ENCODE assay signal across 9 cellular contexts in the genomic region with DNA sequence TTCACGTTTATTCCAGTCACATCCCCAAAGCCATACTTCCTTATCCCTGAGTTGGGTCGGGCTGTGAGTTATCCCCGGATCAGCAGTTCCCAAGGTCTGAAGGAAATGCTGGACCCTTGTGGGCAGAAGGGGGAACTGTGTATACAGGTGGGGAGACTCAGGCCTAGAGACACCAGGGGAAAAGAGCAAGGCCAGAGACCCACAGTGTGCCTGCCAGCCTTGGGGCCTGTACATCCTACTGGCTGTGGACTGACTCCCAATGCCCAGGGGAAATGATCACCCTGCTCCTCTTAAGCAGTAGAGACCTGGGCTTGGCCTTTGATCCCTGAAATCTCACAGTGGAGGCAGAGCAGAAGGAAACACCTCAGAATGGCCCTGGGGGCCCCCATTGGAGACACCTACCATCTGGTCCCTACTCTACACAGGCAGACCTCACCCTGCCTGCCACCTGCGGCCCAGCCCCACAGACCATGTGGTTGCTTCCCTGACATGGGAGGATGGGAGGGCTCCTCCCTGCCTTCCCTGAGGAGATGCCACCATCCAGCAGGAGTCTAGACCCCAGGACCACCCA. TPM values are rescaled to one million over a fixed set of nuclear protein-coding genes. Genes with fewer than 3 reads are reported as not detected.
DNase-seq lines count a peak whose midpoint lies in the region; ATAC-seq and TF ChIP-seq lines count a peak whose summit lies in the region.
"Had no signal": no experiment of that assay in that cellular context is flagged by ENCODE, and none has a peak within 500 bp of the region (broad histone marks: within the 10 kb centered on the region; RNA-seq: fewer than 3 reads in every experiment).

No MANE protein-coding gene starts in this region.

- H3K9ac ChIP-seq in liver (ENCODE audit: low read depth in 1 of 2, low read length in 2 of 2): no peak overlapping the region

- intact Hi-C loops in activated CD4-positive, alpha-beta T cell treated with anti-CD3 and anti-CD28 coated beads for 36 hours (cut with DNase I, micrococcal nuclease): loop anchor here (2.0 to 5.0 kb wide), 5 partner anchors 106 to 526 kb away; partner anchors contain the start of genes DRG1 (in 1 of the 2) and LIMK2 (in 1 of the 2)

- H3K36me3 ChIP-seq in liver (ENCODE audit: control insufficient read depth in 4 of 4, insufficient read depth in 3 of 4, low read depth in 1 of 4, low read length in 3 of 4) (peaks cover 0 to 3% (median 0%) of the 10 kb centered on the region in 4 donors), thoracic aorta (peaks cover 2% of the 10 kb centered on the region)

- in situ Hi-C loops in astrocyte of the cerebellum (cut with HindIII; ENCODE audit: low sequenced_read_pairs): no loop called here

- CTCF ChIA-PET in activated CD4-positive, alpha-beta T cell treated with anti-CD3 and anti-CD28 coated beads for 36 hours (lab: Charles Lee): no interaction called here

- no peaks in the 10 kb centered on the region for H3K27me3 Mint-ChIP-seq in activated CD4-positive, alpha-beta T cell treated with anti-CD3 and anti-CD28 coated beads for 36 hours

- H3K4me1 ChIP-seq in liver (ENCODE audit: control insufficient read depth in 4 of 4, insufficient read depth in 4 of 4, low read length in 3 of 4) (peaks cover 4 to 7% (median 6%) of the 10 kb centered on the region in 4 donors), thoracic aorta (ENCODE audit: control insufficient read depth in 1 of 2, low read depth in 2 of 2) (peaks cover 37 to 58% of the 10 kb centered on the region in 2 donors)

- TF ChIP-seq CTCF in astrocyte of the cerebellum (IDR thresholded peaks at IDR 0.05; ENCODE audit: low read depth, low read length, missing control alignments): peak; percentile 23
- TF ChIP-seq CTCF in liver (IDR thresholded peaks at IDR 0.05; ENCODE audit: low read depth, low read length, missing input control): no peak
- peak; percentile 36 for TF ChIP-seq CTCF in thoracic aorta (IDR thresholded peaks at IDR 0.05)

- no peaks in the 10 kb centered on the region for H3K27me3 ChIP-seq in liver (ENCODE audit: control insufficient read depth in 4 of 4, insufficient read depth in 4 of 4, low read length in 3 of 4)
- H3K27me3 ChIP-seq in thoracic aorta (replicated peaks; ENCODE audit: insufficient read depth): no peaks in the 10 kb centered on the region

- H3K36me3 Mint-ChIP-seq in activated CD4-positive, alpha-beta T cell treated with anti-CD3 and anti-CD28 coated beads for 36 hours (ENCODE audit: low read depth): no peaks in the 10 kb centered on the region

- peak overlapping the region; percentile 74 for H3K4me3 Mint-ChIP-seq in activated CD4-positive, alpha-beta T cell treated with anti-CD3 and anti-CD28 coated beads for 36 hours

- peak overlapping the region; percentile 73 to 79 for H3K27ac ChIP-seq in liver (ENCODE audit: low read depth in 1 of 2, low read length in 2 of 2)
- H3K27ac ChIP-seq in thoracic aorta: peak overlapping the region; percentile 99

- POLR2A ChIA-PET in activated CD4-positive, alpha-beta T cell treated with anti-CD3 and anti-CD28 coated beads for 36 hours (lab: Charles Lee): interaction anchor here (1.1 kb wide), 1 partner anchor 23 kb away, joined by 3 read pairs; no protein-coding TSS in a partner anchor

- H3K9me3 ChIP-seq in liver (ENCODE audit: control insufficient read depth in 4 of 4, low read length in 3 of 4) (no peaks in the 10 kb centered on the region), thoracic aorta (no peaks in the 10 kb centered on the region)

- DNase-seq in activated CD4-positive, alpha-beta T cell treated with anti-CD3 and anti-CD28 coated beads for 36 hours: no peak
- DNase-seq in activated CD4-positive, alpha-beta T cell treated with anti-CD3 and anti-CD28 coated beads for 4 hours: no peak
- DNase-seq in astrocyte of the cerebellum (ENCODE audit: low read depth): no peak
- no peak for DNase-seq in thoracic aorta (ENCODE audit: low spot score)
- DNase-seq in mesenteric fat pad (ENCODE audit: low spot score): no peak
- DNase-seq: activated CD4-positive, alpha-beta T cell treated with anti-CD3 and anti-CD28 coated beads, Interleukin-2, amount 50 U/mL, for 48 hours had no signal

- no peak overlapping the region for H3K27ac Mint-ChIP-seq in activated CD4-positive, alpha-beta T cell treated with anti-CD3 and anti-CD28 coated beads for 36 hours

- TF ChIP-seq RAD21 in liver (IDR thresholded peaks at IDR 0.05): no peak

- no peak for ATAC-seq in activated CD4-positive, alpha-beta T cell treated with anti-CD3 and anti-CD28 coated beads for 36 hours
- ATAC-seq in thoracic aorta (ENCODE audit: insufficient number of reproducible peaks, low FRiP score, low read depth) (no peak), GM19463 (IDR thresholded peaks at IDR 0.05; ENCODE audit: unreplicated experiment) (no peak), GM21619 (IDR thresholded peaks at IDR 0.05; ENCODE audit: unreplicated experiment) (no peak)

- H3K9me3 Mint-ChIP-seq in activated CD4-positive, alpha-beta T cell treated with anti-CD3 and anti-CD28 coated beads for 36 hours (ENCODE audit: low read depth): no peaks in the 10 kb centered on the region

- peaks cover 19% of the 10 kb centered on the region for H3K4me1 Mint-ChIP-seq in activated CD4-positive, alpha-beta T cell treated with anti-CD3 and anti-CD28 coated beads for 36 hours

- WGBS in liver: 65% methylated on average over 4 of the region's 4 CpGs

- peak overlapping the region; percentile 76 for H3K4me3 ChIP-seq in astrocyte of the cerebellum (ENCODE audit: low read depth, low read length)
- no peak overlapping the region for H3K4me3 ChIP-seq in liver (ENCODE audit: low read depth in 1 of 3, low read length in 3 of 3)
- H3K4me3 ChIP-seq in thoracic aorta: peak overlapping the region; percentile 94

TF ChIP-seq in liver, 16 proteins besides CTCF, POLR2A, EP300 and RAD21 (continues in another document):
- TF ChIP-seq HNF4G (IDR thresholded peaks at IDR 0.05) (no peak), SP1 (IDR thresholded peaks at IDR 0.05) (no peak), FOXA2 (IDR thresholded peaks at IDR 0.05) (no peak), HNF4A (conservative IDR thresholded peaks at IDR 0.05) (no peak), FOXA1 (IDR thresholded peaks at IDR 0.05) (no peak), YY1 (IDR thresholded peaks at IDR 0.05) (no peak), MAX (IDR thresholded peaks at IDR 0.05) (no peak), GABPA (IDR thresholded peaks at IDR 0.05 in 1 of 2, conservative IDR thresholded peaks at IDR 0.05 in 1 of 2) (no peak), NR2F2 (IDR thresholded peaks at IDR 0.05) (no peak), ZBTB33 (IDR thresholded peaks at IDR 0.05) (no peak), ATF3 (IDR thresholded peaks at IDR 0.05) (no peak), RXRA (IDR thresholded peaks at IDR 0.05) (no peak)

RNA-seq across cellular contexts. Expression of gene SELENOM, which starts 1.3 kb away (rescaled TPM):
- total RNA-seq in activated CD4-positive, alpha-beta T cell treated with anti-CD3 and anti-CD28 coated beads for 36 hours: 10 to 100 TPM in 1 of 2 experiments, 1 to 10 TPM in 1; 8.8 to 12.2 TPM
- total RNA-seq in liver: 1 to 10 TPM; 3.0 to 9.0 TPM
- polyA plus RNA-seq in liver: 10 to 100 TPM; 15.5 to 17.3 TPM
- total RNA-seq in thoracic aorta: 1,000 to 10,000 TPM in 1 of 2 donors, 100 to 1,000 TPM in 1; 453 to 1,695 TPM
- 160 TPM for total RNA-seq in mesenteric fat pad

RNA-seq across cellular contexts. Expression of gene INPP5J, which starts 16.7 kb away (rescaled TPM):
- under 1 TPM; 0.11 to 0.23 TPM for total RNA-seq in activated CD4-positive, alpha-beta T cell treated with anti-CD3 and anti-CD28 coated beads for 36 hours
- under 1 TPM; 0.14 to 0.17 TPM for total RNA-seq in liver
- polyA plus RNA-seq in liver: under 1 TPM; 0.06 to 0.08 TPM
- 1 to 10 TPM; 2.3 to 4.1 TPM for total RNA-seq in thoracic aorta
- 0.19 TPM for total RNA-seq in mesenteric fat pad

RNA-seq across cellular contexts. Expression of gene SMTN, which starts 25.0 kb away (rescaled TPM):
- total RNA-seq in activated CD4-positive, alpha-beta T cell treated with anti-CD3 and anti-CD28 coated beads for 36 hours: 10 to 100 TPM; 40.1 to 45.8 TPM
- total RNA-seq in liver: 10 to 100 TPM; 11.2 to 47.3 TPM
- 10 to 100 TPM; 10.1 to 16.4 TPM for polyA plus RNA-seq in liver
- 100 to 1,000 TPM; 632 to 946 TPM for total RNA-seq in thoracic aorta
- 78.5 TPM for total RNA-seq in mesenteric fat pad

RNA-seq across cellular contexts. Expression of gene PLA2G3, which starts 34.2 kb away (rescaled TPM):
- total RNA-seq in activated CD4-positive, alpha-beta T cell treated with anti-CD3 and anti-CD28 coated beads for 36 hours: not detected
- not detected for total RNA-seq in liver
- polyA plus RNA-seq in liver: not detected
- total RNA-seq in thoracic aorta: not detected
- not detected for total RNA-seq in mesenteric fat pad

RNA-seq across cellular contexts. Expression of gene RNF185, which starts 53.9 kb away (rescaled TPM):
- total RNA-seq in activated CD4-positive, alpha-beta T cell treated with anti-CD3 and anti-CD28 coated beads for 36 hours: 10 to 100 TPM; 15.7 to 16.1 TPM
- 10 to 100 TPM; 11.7 to 37.4 TPM for total RNA-seq in liver
- 10 to 100 TPM; 25.6 to 33.1 TPM for polyA plus RNA-seq in liver
- total RNA-seq in thoracic aorta: 10 to 100 TPM; 31.3 to 40.2 TPM
- total RNA-seq in mesenteric fat pad: 39.0 TPM

Comparison
In these comparisons a context has a peak if more than half of its experiments do, and no peak if none do; other contexts are left out.
1. H3K4me3 ChIP-seq: peak in astrocyte of the cerebellum (single experiment) and thoracic aorta (single experiment); none in liver (0 of 3).
2. RNA of gene SELENOM, which starts 1.3 kb away (total RNA-seq): 453 to 1,695 TPM in thoracic aorta and 160 TPM in mesenteric fat pad (single experiment); 8.8 to 12.2 TPM in activated CD4-positive, alpha-beta T cell treated with anti-CD3 and anti-CD28 coated beads for 36 hours and 3.0 to 9.0 TPM in liver; every median in the first group is over 10 times any median in the second.